8 cellular contexts compared by ENCODE assay signal in genomic region chr5:40678021-40678939, GRCh38. TPM values are rescaled to one million over a fixed set of nuclear protein-coding genes. Genes with fewer than 3 reads are reported as not detected.
DNase-seq lines count a peak whose midpoint lies in the region; ATAC-seq, FAIRE-seq and TF ChIP-seq lines count a peak whose summit lies in the region.

No MANE protein-coding gene starts in this region.

- H3K36me3 Mint-ChIP-seq in CD8-positive, alpha-beta memory T cell = peaks cover 8 to 38% (median 11%) of the 10 kb centered on the region in 3 donors

- no peaks in the 10 kb centered on the region for H3K27me3 ChIP-seq in CD8-positive, alpha-beta memory T cell (ENCODE audit: insufficient read depth, low read length, poor library complexity, severe bottlenecking)
- H3K27me3 ChIP-seq in bronchial epithelial cell (ENCODE audit: control insufficient read depth, insufficient read depth, low read length) = no peaks in the 10 kb centered on the region
- H3K27me3 ChIP-seq in muscle layer of colon (ENCODE audit: control insufficient read depth in 1 of 2, insufficient read depth in 2 of 2, low read length in 2 of 2) = peaks cover 0 to 7% of the 10 kb centered on the region in 2 donors

- peak overlapping the region; percentile 77 for H3K27ac ChIP-seq in CD8-positive, alpha-beta memory T cell (ENCODE audit: low read depth, low read length)
- H3K27ac ChIP-seq in muscle layer of colon (ENCODE audit: low read depth, low read length) = peak overlapping the region; percentile 67

- H3K4me1 Mint-ChIP-seq in CD8-positive, alpha-beta memory T cell = peaks cover 48 to 64% (median 60%) of the 10 kb centered on the region in 3 donors

- POLR2A ChIA-PET in CD8-positive, alpha-beta memory T cell (lab: Charles Lee) = interaction anchor here (0.6 kb wide), 1 partner anchor 272 kb away, joined by 4 read pairs; no protein-coding TSS in a partner anchor

- CTCF ChIA-PET in CD8-positive, alpha-beta memory T cell (lab: Charles Lee) = interaction anchor here (0.9 to 4.4 kb wide), 4 partner anchors 8 to 30 kb away, joined by 3 to 28 read pairs (median 8); no protein-coding TSS in a partner anchor

- no peaks in the 10 kb centered on the region for H3K9me3 ChIP-seq in CD8-positive, alpha-beta memory T cell (ENCODE audit: low read length)
- H3K9me3 ChIP-seq in muscle layer of colon (ENCODE audit: low read length) = no peaks in the 10 kb centered on the region

- peak overlapping the region; percentile 78 for H3K4me3 ChIP-seq in CD8-positive, alpha-beta memory T cell (ENCODE audit: low read length)
- H3K4me3 ChIP-seq in bronchial epithelial cell (ENCODE audit: low read depth, low read length) = peak overlapping the region; percentile 41
- H3K4me3 ChIP-seq in muscle layer of colon (ENCODE audit: low read depth in 1 of 2, low read length in 2 of 2) = peak overlapping the region; percentile 17 to 82

- peak overlapping the region; percentile 91 to 100 (median 99) for H3K4me3 Mint-ChIP-seq in CD8-positive, alpha-beta memory T cell

- H3K36me3 ChIP-seq in CD8-positive, alpha-beta memory T cell (ENCODE audit: insufficient read depth, low read length) = peaks cover 7% of the 10 kb centered on the region
- H3K36me3 ChIP-seq in bronchial epithelial cell (ENCODE audit: control insufficient read depth, insufficient read depth, low read length) (peaks cover 1% of the 10 kb centered on the region), muscle layer of colon (ENCODE audit: insufficient read depth, low read length) (no peaks in the 10 kb centered on the region)

- ATAC-seq in GM21390 (IDR thresholded peaks at IDR 0.05; ENCODE audit: unreplicated experiment) = no peak
- ATAC-seq in GM18505 (IDR thresholded peaks at IDR 0.05; ENCODE audit: unreplicated experiment) = no peak
- ATAC-seq in GM21526 (IDR thresholded peaks at IDR 0.05; ENCODE audit: low FRiP score, unreplicated experiment) = no peak

- peaks cover 55% of the 10 kb centered on the region for H3K4me1 ChIP-seq in CD8-positive, alpha-beta memory T cell (ENCODE audit: insufficient read depth, low read length)
- H3K4me1 ChIP-seq in muscle layer of colon (ENCODE audit: insufficient read depth, low read length) = peaks cover 14% of the 10 kb centered on the region

- H3K9me3 Mint-ChIP-seq in CD8-positive, alpha-beta memory T cell = peaks cover 0 to 2% (median 0%) of the 10 kb centered on the region in 5 donors

- H3K27me3 Mint-ChIP-seq in CD8-positive, alpha-beta memory T cell = peaks cover 0 to 3% of the 10 kb centered on the region in 2 donors

- FAIRE-seq in bronchial epithelial cell (lab: Jason Lieb, UNC) = no peak

- peak overlapping the region; percentile 44 for H3K9ac ChIP-seq in muscle layer of colon (ENCODE audit: low read length)

- no peak for TF ChIP-seq POLR2A in GM18505 (IDR thresholded peaks at IDR 0.05; ENCODE audit: borderline replicate concordance, extremely low read depth, insufficient read depth, insufficient read length)

- peak overlapping the region; percentile 90 to 98 (median 97) for H3K27ac Mint-ChIP-seq in CD8-positive, alpha-beta memory T cell

- DNase-seq in CD8-positive, alpha-beta memory T cell = no peak
- DNase-seq in MV-4-11 (lab: John Stamatoyannopoulos, UW) = peak; percentile 67
- peak; percentile 72 for DNase-seq in bronchial epithelial cell (ENCODE audit: low read depth)
- no peak for DNase-seq in SHP77 (lab: John Stamatoyannopoulos, UW)

- no peak for TF ChIP-seq CTCF in bronchial epithelial cell (IDR thresholded peaks at IDR 0.05; ENCODE audit: insufficient read depth, low read length, severe bottlenecking)

RNA-seq across cellular contexts. Expression of gene PTGER4, which starts 1.4 kb away (rescaled TPM):
- 10 to 100 TPM; 49.5 to 53.9 TPM for total RNA-seq in CD8-positive, alpha-beta memory T cell
- 84.1 TPM for polyA plus RNA-seq in CD8-positive, alpha-beta memory T cell
- 6.1 and 8.7 TPM in 2 replicates for total RNA-seq in bronchial epithelial cell

Comparison
In these comparisons a context has a peak if more than half of its experiments do, and no peak if none do; other contexts are left out.
1. DNase-seq: peak in MV-4-11 (single experiment) and bronchial epithelial cell (single experiment); none in CD8-positive, alpha-beta memory T cell (0 of 5) and SHP77 (0 of 2).
2. Peak in every context shown above with its lines, with median percentiles within 50 percentile points of each other: H3K4me3 ChIP-seq.